17 cellular contexts compared by ENCODE assay signal in genomic region chr9:114061830-114062474, GRCh38. TPM values are rescaled to one million over a fixed set of nuclear protein-coding genes. Genes with fewer than 3 reads are reported as not detected.
DNase-seq lines count a peak whose midpoint lies in the region; ATAC-seq and TF ChIP-seq lines count a peak whose summit lies in the region.
"Had no signal": no experiment of that assay in that cellular context is flagged by ENCODE, and none has a peak within 500 bp of the region (broad histone marks: within the 10 kb centered on the region; RNA-seq: fewer than 3 reads in every experiment).

No MANE protein-coding gene starts in this region.

- no peak overlapping the region for H3K27ac ChIP-seq in right atrium auricular region
- no peak overlapping the region for H3K27ac ChIP-seq in heart left ventricle
- H3K27ac ChIP-seq in endodermal cell (ENCODE audit: low read depth, low read length): no peak overlapping the region
- H3K27ac ChIP-seq: A549, HL-60, Peyer's patch had no signal

- H3K9me3 ChIP-seq in right atrium auricular region: no peaks in the 10 kb centered on the region
- H3K9me3 ChIP-seq in heart left ventricle: peaks cover 0 to 5% (median 0%) of the 10 kb centered on the region in 12 donors
- no peaks in the 10 kb centered on the region for H3K9me3 ChIP-seq in endodermal cell (ENCODE audit: control insufficient read depth, low read length)
- H3K9me3 ChIP-seq in mucosa of descending colon: no peaks in the 10 kb centered on the region
- H3K9me3 ChIP-seq: Peyer's patch had no signal

- no peaks in the 10 kb centered on the region for H3K36me3 Mint-ChIP-seq in endodermal cell (ENCODE audit: low read depth)
- H3K36me3 Mint-ChIP-seq in activated naive CD4-positive, alpha-beta T cell treated with anti-CD3 and anti-CD28 coated beads for 36 hours (ENCODE audit: low read depth): no peaks in the 10 kb centered on the region
- H3K36me3 Mint-ChIP-seq: CD4-positive, CD25-positive, alpha-beta regulatory T cell had no signal

- H3K4me3 ChIP-seq in right atrium auricular region (no peak overlapping the region), heart left ventricle (no peak overlapping the region), endodermal cell (ENCODE audit: low read length) (no peak overlapping the region), mucosa of descending colon (no peak overlapping the region)
- H3K4me3 ChIP-seq: A549, Peyer's patch had no signal

- no peak for TF ChIP-seq POLR2A in heart left ventricle (IDR thresholded peaks at IDR 0.05)

- peaks cover 4% of the 10 kb centered on the region for H3K27me3 Mint-ChIP-seq in endodermal cell (ENCODE audit: insufficient read depth)
- H3K27me3 Mint-ChIP-seq in activated naive CD4-positive, alpha-beta T cell treated with anti-CD3 and anti-CD28 coated beads for 36 hours (ENCODE audit: low read depth): peaks cover 7% of the 10 kb centered on the region

- ATAC-seq in heart left ventricle (no peak), mucosa of descending colon (peak; percentile 79), HG02938 (IDR thresholded peaks at IDR 0.05; ENCODE audit: unreplicated experiment) (no peak)
- ATAC-seq: A549 had no signal

- H3K4me1 Mint-ChIP-seq in endodermal cell: peaks cover 11% of the 10 kb centered on the region
- H3K4me1 Mint-ChIP-seq in activated naive CD4-positive, alpha-beta T cell treated with anti-CD3 and anti-CD28 coated beads for 36 hours (ENCODE audit: low read depth): no peaks in the 10 kb centered on the region
- H3K4me1 Mint-ChIP-seq: CD4-positive, CD25-positive, alpha-beta regulatory T cell had no signal

- no peak overlapping the region for H3K9ac ChIP-seq in endodermal cell (ENCODE audit: extremely low read depth, low read length, poor library complexity, severe bottlenecking)

- no peaks in the 10 kb centered on the region for H3K36me3 ChIP-seq in right atrium auricular region
- H3K36me3 ChIP-seq in heart left ventricle: no peaks in the 10 kb centered on the region
- H3K36me3 ChIP-seq in endodermal cell (ENCODE audit: control insufficient read depth, insufficient read depth, low read length): no peaks in the 10 kb centered on the region
- no peaks in the 10 kb centered on the region for H3K36me3 ChIP-seq in mucosa of descending colon (ENCODE audit: low read depth)
- H3K36me3 ChIP-seq: Peyer's patch had no signal

- no peak overlapping the region for H3K27ac Mint-ChIP-seq in endodermal cell
- no peak overlapping the region for H3K27ac Mint-ChIP-seq in activated naive CD4-positive, alpha-beta T cell treated with anti-CD3 and anti-CD28 coated beads for 36 hours
- H3K27ac Mint-ChIP-seq: CD4-positive, CD25-positive, alpha-beta regulatory T cell had no signal

- H3K27me3 ChIP-seq in right atrium auricular region (no peaks in the 10 kb centered on the region), heart left ventricle (peaks cover 0 to 5% (median 0%) of the 10 kb centered on the region in 9 donors), endodermal cell (ENCODE audit: control insufficient read depth, insufficient read depth, low read length, poor library complexity, severe bottlenecking) (no peaks in the 10 kb centered on the region)
- H3K27me3 ChIP-seq: Peyer's patch had no signal

- TF ChIP-seq CTCF in right atrium auricular region (IDR thresholded peaks at IDR 0.05): no peak
- no peak for TF ChIP-seq CTCF in heart left ventricle (IDR thresholded peaks at IDR 0.05)
- TF ChIP-seq CTCF in endodermal cell (conservative IDR thresholded peaks at IDR 0.05): no peak
- no peak for TF ChIP-seq CTCF in mucosa of descending colon (IDR thresholded peaks at IDR 0.05)

- H3K4me1 ChIP-seq in right atrium auricular region (peaks cover 0 to 8% of the 10 kb centered on the region in 2 donors), heart left ventricle (peaks cover 0 to 17% (median 5%) of the 10 kb centered on the region in 12 donors), endodermal cell (ENCODE audit: control insufficient read depth, insufficient read depth, low read length) (peaks cover 2% of the 10 kb centered on the region), mucosa of descending colon (ENCODE audit: low read depth) (no peaks in the 10 kb centered on the region)
- H3K4me1 ChIP-seq: A549, Peyer's patch had no signal

- H3K9me3 Mint-ChIP-seq in endodermal cell: no peaks in the 10 kb centered on the region
- no peaks in the 10 kb centered on the region for H3K9me3 Mint-ChIP-seq in activated naive CD4-positive, alpha-beta T cell treated with anti-CD3 and anti-CD28 coated beads for 36 hours
- H3K9me3 Mint-ChIP-seq: CD4-positive, CD25-positive, alpha-beta regulatory T cell had no signal

- intact Hi-C loops in heart left ventricle (cut with DNase I): loop anchor here in 1 of 10 donors (10.0 kb wide), 1 partner anchor 57 kb away; no protein-coding TSS in a partner anchor
- intact Hi-C loops in mucosa of descending colon (cut with DNase I, micrococcal nuclease): no loop called here
- intact Hi-C loops in activated naive CD4-positive, alpha-beta T cell treated with anti-CD3 and anti-CD28 coated beads for 36 hours (cut with micrococcal nuclease): no loop called here

- CTCF ChIA-PET in activated naive CD4-positive, alpha-beta T cell treated with anti-CD3 and anti-CD28 coated beads for 36 hours (lab: Charles Lee): no interaction called here

- no peak overlapping the region for H3K4me3 Mint-ChIP-seq in endodermal cell
- no peak overlapping the region for H3K4me3 Mint-ChIP-seq in activated naive CD4-positive, alpha-beta T cell treated with anti-CD3 and anti-CD28 coated beads for 36 hours
- H3K4me3 Mint-ChIP-seq: CD4-positive, CD25-positive, alpha-beta regulatory T cell had no signal

- WGBS in heart left ventricle, 4 donors: 70 to 77% (median 73%) methylated on average over 4 of the region's 4 CpGs
- 79 to 89% methylated on average over 2 to 4 of the region's 4 CpGs for WGBS in endodermal cell (ENCODE audit: insufficient coverage in 1 of 2, insufficient read length in 1 of 2), 2 experiments

- peak; percentile 7 for DNase-seq in right atrium auricular region (ENCODE audit: low spot score)
- DNase-seq in heart left ventricle: no peak
- peak; percentile 29 for DNase-seq in endodermal cell
- no peak for DNase-seq in mucosa of descending colon
- DNase-seq in activated naive CD4-positive, alpha-beta T cell treated with anti-CD3 and anti-CD28 coated beads for 36 hours: no peak
- DNase-seq in activated T-cell treated with anti-CD3 and anti-CD28 coated beads for 4 hours: no peak
- DNase-seq: CD4-positive, CD25-positive, alpha-beta regulatory T cell; GOT3; KBM-7; NCI-H1930; NCI-H510A treated with DMSO at 0.1 percent for 48 hours; Right ventricle myocardium superior had no signal

RNA-seq across cellular contexts. Expression of gene AMBP, which starts 16.1 kb away (rescaled TPM):
- total RNA-seq in right atrium auricular region: not detected
- total RNA-seq in heart left ventricle: under 1 TPM in 2 of 9 donors, not detected in 7; 0.20 to 0.32 TPM
- under 1 TPM in 1 of 2 donors, not detected in 1; 0.08 TPM for polyA plus RNA-seq in heart left ventricle
- total RNA-seq in endodermal cell: 1 to 10 TPM in 1 of 2 donors, under 1 TPM in 1; 0.68 to 2.9 TPM
- 0.32 TPM for polyA plus RNA-seq in endodermal cell (2013, experiment 1 of 2)
- polyA plus RNA-seq in endodermal cell (2013, experiment 2 of 2): 0.58 TPM
- total RNA-seq in mucosa of descending colon: under 1 TPM in 2 of 3 donors, not detected in 1; 0.63 to 0.81 TPM
- total RNA-seq in activated naive CD4-positive, alpha-beta T cell treated with anti-CD3 and anti-CD28 coated beads for 36 hours: not detected
- total RNA-seq: CD4-positive, CD25-positive, alpha-beta regulatory T cell had no signal
- polyA plus RNA-seq: CD4-positive, CD25-positive, alpha-beta regulatory T cell had no signal

RNA-seq across cellular contexts. Expression of gene KIF12, which starts 37.1 kb away (rescaled TPM):
- total RNA-seq in right atrium auricular region (not detected), heart left ventricle (under 1 TPM in 1 of 9 donors, not detected in 8; 0.21 TPM), endodermal cell (10 to 100 TPM; 11.4 to 16.3 TPM), mucosa of descending colon (10 to 100 TPM; 12.3 to 36.9 (median 13.6) TPM)
- under 1 TPM in 1 of 2 donors, not detected in 1; 0.08 TPM for polyA plus RNA-seq in heart left ventricle
- polyA plus RNA-seq in endodermal cell (2013, experiment 1 of 2): 3.3 TPM
- polyA plus RNA-seq in endodermal cell (2013, experiment 2 of 2): 4.1 TPM
- not detected for total RNA-seq in activated naive CD4-positive, alpha-beta T cell treated with anti-CD3 and anti-CD28 coated beads for 36 hours
- total RNA-seq: CD4-positive, CD25-positive, alpha-beta regulatory T cell; Daoy; Right ventricle myocardium superior had no signal
- polyA plus RNA-seq: CD4-positive, CD25-positive, alpha-beta regulatory T cell had no signal

Comparison
In these comparisons a context has a peak if more than half of its experiments do, and no peak if none do; other contexts are left out.
1. DNase-seq: peak in right atrium auricular region (single experiment) and endodermal cell (single experiment); none in heart left ventricle (0 of 5), mucosa of descending colon (0 of 3), activated naive CD4-positive, alpha-beta T cell treated with anti-CD3 and anti-CD28 coated beads for 36 hours (single experiment) and activated T-cell treated with anti-CD3 and anti-CD28 coated beads for 4 hours (single experiment).
2. RNA of gene KIF12, which starts 37.1 kb away (total RNA-seq): 11.4 to 16.3 TPM in endodermal cell and 12.3 to 36.9 TPM in mucosa of descending colon; 0.21 TPM in heart left ventricle, not detected in right atrium auricular region and not detected in activated naive CD4-positive, alpha-beta T cell treated with anti-CD3 and anti-CD28 coated beads for 36 hours; every median in the first group is over 10 times any median in the second.